Comparison of ENCODE assay signal across 8 cellular contexts in genomic region chr4:24557036-24558022, GRCh38. TPM values are rescaled to one million over a fixed set of nuclear protein-coding genes. Genes with fewer than 3 reads are reported as not detected.
DNase-seq lines count a peak whose midpoint lies in the region; ATAC-seq and TF ChIP-seq lines count a peak whose summit lies in the region.

No MANE protein-coding gene starts in this region.

- H3K9me3 ChIP-seq in Panc1 (ENCODE audit: control insufficient read depth, insufficient read depth, low read depth, low read length) (no peaks in the 10 kb centered on the region), smooth muscle cell (replicated peaks; ENCODE audit: low read depth) (no peaks in the 10 kb centered on the region)

- DNase-seq in activated T-cell treated with anti-CD3 and anti-CD28 coated beads, Interleukin-2, amount 50 U/mL, for 72 hours = no peak
- no peak for DNase-seq in activated T-cell treated with anti-CD3 and anti-CD28 coated beads, Interleukin-2, amount 50 U/mL, for 1 hour
- DNase-seq in Panc1 (ENCODE audit: low read depth, low spot score) = no peak
- DNase-seq in epithelial cell of esophagus (ENCODE audit: low read depth) = peak; percentile 50
- DNase-seq in smooth muscle cell (lab: John Stamatoyannopoulos, UW; ENCODE audit: unreplicated experiment) = no peak

- CTCF ChIA-PET in Panc1 (lab: Charles Lee) = no interaction called here

- H3K4me1 Mint-ChIP-seq in activated T-cell treated with anti-CD3 and anti-CD28 coated beads, Interleukin-2, amount 50 U/mL, for 72 hours (ENCODE audit: low read depth) = peaks cover 69% of the 10 kb centered on the region

- no peaks in the 10 kb centered on the region for H3K9me3 Mint-ChIP-seq in activated T-cell treated with anti-CD3 and anti-CD28 coated beads, Interleukin-2, amount 50 U/mL, for 72 hours

- no peaks in the 10 kb centered on the region for H3K27me3 ChIP-seq in Panc1 (ENCODE audit: control insufficient read depth, insufficient read depth, low read length)
- H3K27me3 ChIP-seq in smooth muscle cell (ENCODE audit: low read depth) = no peaks in the 10 kb centered on the region

- peaks cover 11 to 31% of the 10 kb centered on the region in 2 donors for H3K36me3 Mint-ChIP-seq in activated T-cell treated with anti-CD3 and anti-CD28 coated beads, Interleukin-2, amount 50 U/mL, for 72 hours (ENCODE audit: insufficient read depth in 2 of 2)

- peaks cover 100% of the 10 kb centered on the region for H3K79me2 ChIP-seq in smooth muscle cell (ENCODE audit: low read depth)

- H3K9ac ChIP-seq in smooth muscle cell (ENCODE audit: low read depth) = no peak overlapping the region

- ATAC-seq in activated T-cell treated with anti-CD3 and anti-CD28 coated beads, Interleukin-2, amount 50 U/mL, for 72 hours (replicated peaks in 1 of 2) = peak; percentile 74 to 75
- ATAC-seq in Panc1 (no peak), HG03469 (IDR thresholded peaks at IDR 0.05; ENCODE audit: unreplicated experiment) (no peak), HG02852 (IDR thresholded peaks at IDR 0.05; ENCODE audit: unreplicated experiment) (no peak), GM21423 (IDR thresholded peaks at IDR 0.05; ENCODE audit: unreplicated experiment) (no peak)

- TF ChIP-seq CTCF in Panc1 (IDR thresholded peaks at IDR 0.05) (no peak), epithelial cell of esophagus (IDR thresholded peaks at IDR 0.05; ENCODE audit: insufficient read depth, low read depth, low read length, missing control alignments) (no peak), smooth muscle cell (IDR thresholded peaks at IDR 0.05; ENCODE audit: borderline replicate concordance, insufficient read depth, poor library complexity, severe bottlenecking) (no peak)

- H3K4me2 ChIP-seq in smooth muscle cell = peak overlapping the region; percentile 30

- no peaks in the 10 kb centered on the region for H3K27me3 Mint-ChIP-seq in activated T-cell treated with anti-CD3 and anti-CD28 coated beads, Interleukin-2, amount 50 U/mL, for 72 hours (ENCODE audit: low read depth)

- H3K4me1 ChIP-seq in Panc1 (ENCODE audit: control insufficient read depth, insufficient read depth, low read length) (peaks cover 23% of the 10 kb centered on the region), smooth muscle cell (ENCODE audit: low read depth) (peaks cover 15% of the 10 kb centered on the region)

- H4K20me1 ChIP-seq in smooth muscle cell (ENCODE audit: low read depth) = peaks cover 100% of the 10 kb centered on the region

- BruUV-seq in Panc1 (replicated peaks; lab: Mats Ljungman, UMichigan) = no TSS peak

- 53% methylated on average over 8 of the region's 8 CpGs for WGBS in smooth muscle cell (ENCODE audit: low lambda C conversion rate)

- in situ Hi-C loops in Panc1 (cut with HindIII; ENCODE audit: low pct_unique_long_range_greater_than_20kb, low sequenced_read_pairs) = no loop called here

- H2AFZ ChIP-seq in smooth muscle cell (ENCODE audit: low read depth) = no peak overlapping the region

- peak overlapping the region; percentile 7; the same call in 1 of the 2 replicates for H3K27ac ChIP-seq in Panc1 (ENCODE audit: low read length)
- peak overlapping the region; percentile 47 for H3K27ac ChIP-seq in smooth muscle cell (ENCODE audit: low read depth)

- H3K4me3 ChIP-seq in Panc1 (ENCODE audit: low read depth in 2 of 2, low read length in 2 of 2) = no peak overlapping the region
- H3K4me3 ChIP-seq in epithelial cell of esophagus (ENCODE audit: low read length) = no peak overlapping the region
- H3K4me3 ChIP-seq in smooth muscle cell = no peak overlapping the region

- H3K27ac Mint-ChIP-seq in activated T-cell treated with anti-CD3 and anti-CD28 coated beads, Interleukin-2, amount 50 U/mL, for 72 hours = peak overlapping the region; percentile 92

- intact Hi-C loops in Panc1 (cut with micrococcal nuclease; ENCODE audit: unreplicated experiment) = no loop called here

- H3K36me3 ChIP-seq in Panc1 (ENCODE audit: control insufficient read depth, insufficient read depth, low read length) (peaks cover 18% of the 10 kb centered on the region; the same call in 1 of the 2 replicates), smooth muscle cell (ENCODE audit: low read depth) (peaks cover 10% of the 10 kb centered on the region)

- POLR2A ChIA-PET in Panc1 (lab: Charles Lee) = no interaction called here

- H3F3A ChIP-seq in smooth muscle cell (ENCODE audit: low read depth) = peaks cover 13% of the 10 kb centered on the region

- peak overlapping the region; percentile 18 to 39 for H3K4me3 Mint-ChIP-seq in activated T-cell treated with anti-CD3 and anti-CD28 coated beads, Interleukin-2, amount 50 U/mL, for 72 hours

RNA-seq across cellular contexts. Expression of gene DHX15, which starts 27.0 kb away (rescaled TPM):
- total RNA-seq in activated T-cell treated with anti-CD3 and anti-CD28 coated beads, Interleukin-2, amount 50 U/mL, for 72 hours = 100 to 1,000 TPM; 145 to 150 TPM
- total RNA-seq in Panc1 (2021; ENCODE audit: unreplicated experiment) (118 TPM), smooth muscle cell (168 and 182 TPM in 2 replicates)
- 59.0 TPM for polyA plus RNA-seq in Panc1 (2012; ENCODE audit: insufficient read length)
- 62.6 and 69.8 TPM in 2 replicates for polyA plus RNA-seq in smooth muscle cell

Comparison
In these comparisons a context has a peak if more than half of its experiments do, and no peak if none do; other contexts are left out.
1. ATAC-seq: peak in activated T-cell treated with anti-CD3 and anti-CD28 coated beads, Interleukin-2, amount 50 U/mL, for 72 hours (2 of 2); none in Panc1 (single experiment), HG03469 (single experiment), HG02852 (single experiment) and GM21423 (single experiment).